Comparison of ENCODE assay signal across 24 cellular contexts in the genomic region with DNA sequence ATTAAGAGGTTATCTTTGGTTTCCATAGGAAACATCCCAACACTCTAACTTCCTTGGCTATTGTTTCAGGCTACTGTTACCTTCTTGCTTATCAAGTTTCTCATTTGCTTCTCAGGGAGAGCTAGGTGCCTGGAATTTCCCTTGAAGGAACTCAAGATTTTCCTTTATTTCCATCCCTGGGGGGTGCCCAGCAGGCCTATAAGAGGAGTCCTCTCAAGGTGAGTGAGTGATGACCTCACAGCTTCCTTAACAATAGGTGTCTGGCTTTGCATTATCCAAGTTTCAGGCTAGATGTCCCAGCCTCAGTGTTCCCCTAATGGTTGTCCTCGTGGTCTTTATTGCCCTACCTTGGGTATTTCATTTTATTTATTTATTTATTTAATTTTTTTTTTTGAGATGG.
"Had no signal": no experiment of that assay in that cellular context is flagged by ENCODE, and none has a peak within 500 bp of the region (broad histone marks: within the 10 kb centered on the region; RNA-seq: fewer than 3 reads in every experiment).

No MANE protein-coding gene starts in this region.

- H3K4me1 Mint-ChIP-seq: natural killer cell had no signal

- DNase-seq: effector memory CD8-positive, alpha-beta T cell; foreskin fibroblast; gastrocnemius medialis; head of caudate nucleus; left ventricle myocardium superior; lower lobe of right lung; natural killer cell; occipital lobe; ovary; psoas muscle; right cardiac atrium; sigmoid colon; stimulated activated CD4-positive, alpha-beta T cell treated with anti-CD3 and anti-CD28 coated beads, Interleukin-2, amount 100 ng/mL, for 24 hours; stimulated activated CD4-positive, alpha-beta T cell treated with anti-CD3 and anti-CD28 coated beads, Interleukin-4, amount 100 ng/mL, for 24 hours; stimulated activated naive CD4-positive, alpha-beta T cell treated with Interleukin-2 at 50 U/mL for 16 hours; stomach; thyroid gland; trophoblast cell had no signal

- H3K36me3 ChIP-seq: gastrocnemius medialis, lower lobe of right lung, ovary, sigmoid colon, stomach, thyroid gland, vagina had no signal

- H3K36me3 Mint-ChIP-seq: natural killer cell; stimulated activated effector memory CD8-positive, alpha-beta T cell treated with anti-CD3 and anti-CD28 coated beads, Interleukin-12 subunit alpha, Interleukin-12 subunit beta, amount 100 ng/mL, for 72 hours had no signal

- H3K27ac ChIP-seq: coronary artery, epithelial cell of prostate, gastrocnemius medialis, lower lobe of right lung, ovary, psoas muscle, sigmoid colon, stomach, thyroid gland, vagina had no signal

- H3K4me3 Mint-ChIP-seq: effector memory CD8-positive, alpha-beta T cell; natural killer cell; stimulated activated effector memory CD8-positive, alpha-beta T cell treated with anti-CD3 and anti-CD28 coated beads, Interleukin-12 subunit alpha, Interleukin-12 subunit beta, amount 100 ng/mL, for 72 hours had no signal

- H3K27ac Mint-ChIP-seq: effector memory CD8-positive, alpha-beta T cell; natural killer cell; stimulated activated effector memory CD8-positive, alpha-beta T cell treated with anti-CD3 and anti-CD28 coated beads, Interleukin-12 subunit alpha, Interleukin-12 subunit beta, amount 100 ng/mL, for 72 hours had no signal

- H3K27me3 ChIP-seq: gastrocnemius medialis, ovary, stomach, thyroid gland, vagina had no signal

- H3K4me1 ChIP-seq: gastrocnemius medialis, psoas muscle, sigmoid colon had no signal

- H3K9me3 ChIP-seq: gastrocnemius medialis, lower lobe of right lung, ovary, psoas muscle, sigmoid colon, stomach, thyroid gland, vagina had no signal

- FAIRE-seq: islet of Langerhans had no signal

- H3K9me3 Mint-ChIP-seq: effector memory CD8-positive, alpha-beta T cell; natural killer cell; stimulated activated effector memory CD8-positive, alpha-beta T cell treated with anti-CD3 and anti-CD28 coated beads, Interleukin-12 subunit alpha, Interleukin-12 subunit beta, amount 100 ng/mL, for 72 hours had no signal

- ATAC-seq: effector memory CD8-positive, alpha-beta T cell; esophagus mucosa; gastrocnemius medialis; left ventricle myocardium superior; lower lobe of right lung; natural killer cell; psoas muscle; right cardiac atrium; stimulated activated effector memory CD8-positive, alpha-beta T cell treated with anti-CD3 and anti-CD28 coated beads, Interleukin-12 subunit alpha, Interleukin-12 subunit beta, amount 100 ng/mL, for 72 hours had no signal

- H3K4me3 ChIP-seq: coronary artery, gastrocnemius medialis, lower lobe of right lung, ovary, psoas muscle, sigmoid colon, stomach, thyroid gland, vagina had no signal
